In genomic region chr10:25178411-25178810, GRCh38 we compare ENCODE assay signal across 33 cellular contexts. TPM values are rescaled to one million over a fixed set of nuclear protein-coding genes. Genes with fewer than 3 reads are reported as not detected.
"Had no signal": no experiment of that assay in that cellular context is flagged by ENCODE, and none has a peak within 500 bp of the region (broad histone marks: within the 10 kb centered on the region; RNA-seq: fewer than 3 reads in every experiment).

No MANE protein-coding gene starts in this region.

- H3K27ac Mint-ChIP-seq: naive thymus-derived CD8-positive, alpha-beta T cell; nephron progenitor cell; type B pancreatic cell had no signal

- DNase-seq: cerebellar nuclear complex; cortex of kidney; effector CD4-positive, alpha-beta T cell; foreskin keratinocyte; glutamatergic neuron; heart right ventricle; hippocampal formation; left cardiac atrium; left lung; mesendoderm; midbrain; naive thymus-derived CD8-positive, alpha-beta T cell; nephron progenitor cell; stimulated activated CD4-positive, alpha-beta T cell treated with anti-CD3 and anti-CD28 coated beads, Interleukin-12 subunit alpha, Interleukin-12 subunit beta, amount 100 ng/mL, for 4 hours; stimulated activated CD4-positive, alpha-beta T cell treated with anti-CD3 and anti-CD28 coated beads, Interleukin-1b, Interleukin-23, amount 100 ng/mL, for 48 hours; stimulated activated CD4-positive, alpha-beta T cell treated with anti-CD3 and anti-CD28 coated beads, Interleukin-4, amount 100 ng/mL, for 1 hour; stimulated activated CD8-positive, alpha-beta memory T cell treated with anti-CD3 and anti-CD28 coated beads, Interleukin-4, amount 100 ng/mL, for 48 hours; stimulated activated naive CD4-positive, alpha-beta T cell; stomach; tibial artery had no signal

- H3K36me3 ChIP-seq: esophagus muscularis mucosa, gastroesophageal sphincter, heart right ventricle, left lung, neutrophil, prostate gland, right atrium auricular region, stomach, tibial artery had no signal

- H3K27ac ChIP-seq: epithelial cell of prostate, esophagus muscularis mucosa, foreskin keratinocyte, gastroesophageal sphincter, heart right ventricle, left lung, neutrophil, parathyroid adenoma, prostate gland, right atrium auricular region, stomach, tibial artery had no signal

- ATAC-seq: foreskin keratinocyte; gastroesophageal sphincter; heart right ventricle; left cardiac atrium; left lung; naive thymus-derived CD8-positive, alpha-beta T cell; sciatic nerve had no signal

- H3K9me3 Mint-ChIP-seq: nephron progenitor cell, type B pancreatic cell had no signal

- H3K9me3 ChIP-seq: esophagus muscularis mucosa, gastroesophageal sphincter, heart right ventricle, left lung, neutrophil, prostate gland, right atrium auricular region, stomach, tibial artery had no signal

- H3K4me3 ChIP-seq: esophagus muscularis mucosa, gastroesophageal sphincter, heart right ventricle, left lung, prostate gland, right atrium auricular region, smooth muscle cell, stomach, tibial artery had no signal

- H3K4me3 Mint-ChIP-seq: naive thymus-derived CD8-positive, alpha-beta T cell; nephron progenitor cell had no signal

- H3K36me3 Mint-ChIP-seq: type B pancreatic cell had no signal

- H3K4me1 ChIP-seq: foreskin keratinocyte, parathyroid adenoma, prostate gland had no signal

RNA-seq across cellular contexts. Expression of gene GPR158, which starts 3.6 kb away (rescaled TPM):
- total RNA-seq: foreskin keratinocyte; kidney epithelial cell; lung microvascular endothelial cell; naive thymus-derived CD8-positive, alpha-beta T cell; right atrium auricular region had no signal
- polyA plus RNA-seq: fibroblast of lung; foreskin keratinocyte; naive thymus-derived CD8-positive, alpha-beta T cell had no signal
